Comparison of ENCODE assay signal across 24 cellular contexts in genomic region chr6:117533775-117534174, GRCh38.
"Had no signal": no experiment of that assay in that cellular context is flagged by ENCODE, and none has a peak within 500 bp of the region (broad histone marks: within the 10 kb centered on the region; RNA-seq: fewer than 3 reads in every experiment).

No MANE protein-coding gene starts in this region.

- H3K9me3 ChIP-seq: MG63, SK-N-SH had no signal

- H3K4me3 ChIP-seq: MG63 had no signal

- H3K4me2 ChIP-seq: SK-N-SH had no signal

- H3K27ac ChIP-seq: HL-60 had no signal

- H3K27me3 ChIP-seq: MG63 had no signal

- DNase-seq: IMR-90, Karpas-422, KG1, MG63, NCI-H1092, NCI-H1105 treated with DMSO at 0.1 percent for 48 hours, NCI-H1417 treated with DMSO at 0.1 percent for 48 hours, NCI-H146, NCI-H187, NCI-H2029, NCI-H2081 treated with DMSO at 0.1 percent for 48 hours, NCI-H2171, NCI-H226, NCI-H446, NCI-H510A, NCI-H524 treated with DMSO at 0.1 percent for 48 hours, NCI-H69, NCI-H774, Right ventricle myocardium superior, RPMI8226, SK-N-SH, SW 1271 had no signal

- FAIRE-seq: RCC 7860 had no signal

- H3K9ac ChIP-seq: SK-N-SH had no signal
